Comparison of ENCODE assay signal across 11 cellular contexts in the genomic region with DNA sequence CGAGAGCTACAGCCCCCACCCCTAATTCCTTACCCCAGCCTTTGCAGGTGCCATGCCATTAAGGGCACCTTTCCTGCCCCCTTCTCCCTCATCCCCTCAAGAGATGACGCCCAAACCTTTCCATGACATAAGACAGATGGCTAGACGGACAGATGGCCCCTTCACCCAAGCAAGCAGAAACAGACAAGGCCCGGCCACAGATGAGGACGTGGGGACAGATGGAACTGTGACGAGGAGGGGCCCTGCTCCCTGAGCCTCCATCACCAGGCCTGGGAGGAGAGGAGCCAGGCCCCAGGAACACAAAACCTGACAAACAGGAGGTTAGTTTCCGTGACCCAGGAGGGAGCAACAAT. TPM values are rescaled to one million over a fixed set of nuclear protein-coding genes. Genes with fewer than 3 reads are reported as not detected.
DNase-seq lines count a peak whose midpoint lies in the region; ATAC-seq and TF ChIP-seq lines count a peak whose summit lies in the region.
"Had no signal": no experiment of that assay in that cellular context is flagged by ENCODE, and none has a peak within 500 bp of the region (broad histone marks: within the 10 kb centered on the region; RNA-seq: fewer than 3 reads in every experiment).

No MANE protein-coding gene starts in this region.

- no peak overlapping the region for H3K9ac ChIP-seq in PC-3 (ENCODE audit: low read length)
- H3K9ac ChIP-seq in muscle layer of colon (ENCODE audit: low read length) = peak overlapping the region; percentile 6
- H3K9ac ChIP-seq in GM23248 = no peak overlapping the region

- no peak for TF ChIP-seq CTCF in PC-3 (conservative IDR thresholded peaks at IDR 0.05; ENCODE audit: low read depth, low read length)
- TF ChIP-seq CTCF in tibial nerve (IDR thresholded peaks at IDR 0.05) = no peak

- H3K27me3 Mint-ChIP-seq in central memory CD8-positive, alpha-beta T cell = peaks cover 36% of the 10 kb centered on the region

- ATAC-seq in PC-3 (no peak), HG02870 (IDR thresholded peaks at IDR 0.05; ENCODE audit: unreplicated experiment) (no peak), HG03045 (IDR thresholded peaks at IDR 0.05; ENCODE audit: unreplicated experiment) (no peak)
- ATAC-seq in central memory CD8-positive, alpha-beta T cell (replicated peaks; ENCODE audit: extremely low read depth, poor library complexity, severe bottlenecking) = no peak
- ATAC-seq: stimulated activated memory B cell treated with anti-CD40 and anti-IgM and Interleukin-4, amounts not matched to agents 10 μg/mL and 1 μg/mL and 100 μg/mL, for 72 hours had no signal

- in situ Hi-C loops in GM23248 (cut with MboI) = loop anchor here (25.0 kb wide), 1 partner anchor 293 kb away; no protein-coding TSS in a partner anchor

- no TSS peak for BruUV-seq in PC-3 (replicated peaks; lab: Mats Ljungman, UMichigan)

- peak overlapping the region; percentile 60; the same call in 1 of the 2 replicates for H3K4me3 ChIP-seq in PC-3 (ENCODE audit: low read length)
- H3K4me3 ChIP-seq in muscle layer of colon (ENCODE audit: low read depth in 1 of 2, low read length in 2 of 2) = peak overlapping the region in 1 of 2 donors; percentile 26
- peak overlapping the region in 1 of 4 donors; percentile 20 for H3K4me3 ChIP-seq in tibial nerve
- H3K4me3 ChIP-seq in GM23248 = no peak overlapping the region

- H3K4me2 ChIP-seq in PC-3 (ENCODE audit: low read length) (peak overlapping the region; percentile 86), GM23248 (ENCODE audit: unreplicated experiment) (no peak overlapping the region)

- no peak overlapping the region for H3K27ac Mint-ChIP-seq in central memory CD8-positive, alpha-beta T cell (ENCODE audit: low read depth)
- H3K27ac Mint-ChIP-seq: activated naive CD4-positive, alpha-beta T cell treated with anti-CD3 and anti-CD28 coated beads for 36 hours had no signal

- H3K36me3 Mint-ChIP-seq in central memory CD8-positive, alpha-beta T cell (ENCODE audit: insufficient read depth) = peaks cover 1% of the 10 kb centered on the region
- H3K36me3 Mint-ChIP-seq: stimulated activated memory B cell treated with anti-CD40 and anti-IgM and Interleukin-4, amounts not matched to agents 10 μg/mL and 1 μg/mL and 100 μg/mL, for 72 hours had no signal

- POLR2A ChIA-PET in PC-3 (lab: Charles Lee; ENCODE audit: unreplicated experiment) = interaction anchor here (0.6 kb wide), 1 partner anchor 128 kb away, joined by 6 read pairs; no protein-coding TSS in a partner anchor

- H3K27ac ChIP-seq in PC-3 (ENCODE audit: low read length) (0 out of 2 replicates have a peak overlapping the region, but pooled peaks have one; percentile 9), muscle layer of colon (ENCODE audit: low read depth, low read length) (peak overlapping the region; percentile 93), tibial nerve (peak overlapping the region; percentile 51 to 79 (median 72)), GM23248 (no peak overlapping the region)

- H3K4me1 ChIP-seq in PC-3 (ENCODE audit: insufficient read depth, low read length) (peaks cover 28% of the 10 kb centered on the region), muscle layer of colon (ENCODE audit: insufficient read depth, low read length) (peaks cover 85% of the 10 kb centered on the region), tibial nerve (peaks cover 0 to 92% (median 43%) of the 10 kb centered on the region in 4 donors), GM23248 (ENCODE audit: insufficient read depth) (no peaks in the 10 kb centered on the region)

- no peak for TF ChIP-seq POLR2A in tibial nerve (IDR thresholded peaks at IDR 0.05)

- H2AFZ ChIP-seq in PC-3 (ENCODE audit: low read length) (peak overlapping the region; percentile 70), GM23248 (no peak overlapping the region)

- H3K27me3 ChIP-seq in PC-3 (ENCODE audit: low read length) (no peaks in the 10 kb centered on the region), muscle layer of colon (ENCODE audit: control insufficient read depth in 1 of 2, insufficient read depth in 2 of 2, low read length in 2 of 2) (no peaks in the 10 kb centered on the region), tibial nerve (no peaks in the 10 kb centered on the region), GM23248 (replicated peaks; ENCODE audit: insufficient read depth) (no peaks in the 10 kb centered on the region)

- H3K4me3 Mint-ChIP-seq in central memory CD8-positive, alpha-beta T cell = peak overlapping the region; percentile 6

- CTCF ChIA-PET in PC-3 (lab: Charles Lee) = interaction anchor here (0.8 to 1.3 kb wide), 2 partner anchors 36 to 120 kb away, joined by 5 to 15 read pairs; no protein-coding TSS in a partner anchor

- intact Hi-C loops in PC-3 (cut with micrococcal nuclease) = no loop called here

- H3K9me3 ChIP-seq in PC-3 (ENCODE audit: low read length) = no peaks in the 10 kb centered on the region
- H3K9me3 ChIP-seq in muscle layer of colon (ENCODE audit: low read length) = no peaks in the 10 kb centered on the region
- H3K9me3 ChIP-seq in tibial nerve = no peaks in the 10 kb centered on the region
- no peaks in the 10 kb centered on the region for H3K9me3 ChIP-seq in GM23248 (ENCODE audit: low read depth)
- H3K9me3 ChIP-seq: left lung had no signal

- H3K9me2 ChIP-seq in PC-3 (replicated peaks; ENCODE audit: low read length) = no peaks in the 10 kb centered on the region
- H3K9me2 ChIP-seq in GM23248 (ENCODE audit: insufficient read depth) = no peaks in the 10 kb centered on the region

- DNase-seq in PC-3 = no peak
- DNase-seq in central memory CD8-positive, alpha-beta T cell (ENCODE audit: low spot score in 2 of 2) = no peak
- no peak for DNase-seq in tibial nerve (ENCODE audit: low spot score in 2 of 2)
- DNase-seq in GM23248 = no peak
- DNase-seq: EL had no signal

- H4K20me1 ChIP-seq in PC-3 (ENCODE audit: low read length) = no peaks in the 10 kb centered on the region
- H4K20me1 ChIP-seq in GM23248 (ENCODE audit: insufficient read depth) = no peaks in the 10 kb centered on the region

- 60 to 64% methylated on average over 7 of the region's 7 CpGs for WGBS in tibial nerve, 2 donors
- WGBS in GM23248 (ENCODE audit: low coverage in 1 of 2, low lambda C conversion rate in 2 of 2, missing lambda C conversion rate in 2 of 2), 2 experiments = 89 to 99% methylated on average over 7 of the region's 7 CpGs

- H3F3A ChIP-seq in PC-3 (ENCODE audit: low read length, unreplicated experiment) = no peaks in the 10 kb centered on the region
- H3F3A ChIP-seq in GM23248 (ENCODE audit: insufficient read depth) = no peaks in the 10 kb centered on the region

- H3K79me2 ChIP-seq in PC-3 (ENCODE audit: low read length) (no peaks in the 10 kb centered on the region), GM23248 (ENCODE audit: insufficient read depth) (no peaks in the 10 kb centered on the region)

- H3K9me3 Mint-ChIP-seq in central memory CD8-positive, alpha-beta T cell = no peaks in the 10 kb centered on the region
- H3K9me3 Mint-ChIP-seq: activated naive CD4-positive, alpha-beta T cell treated with anti-CD3 and anti-CD28 coated beads for 36 hours; stimulated activated memory B cell treated with anti-CD40 and anti-IgM and Interleukin-4, amounts not matched to agents 10 μg/mL and 1 μg/mL and 100 μg/mL, for 72 hours had no signal

- no peak for TF ChIP-seq EP300 in tibial nerve (IDR thresholded peaks at IDR 0.05)

- H3K4me1 Mint-ChIP-seq in central memory CD8-positive, alpha-beta T cell = peaks cover 7% of the 10 kb centered on the region

- H3K36me3 ChIP-seq in PC-3 (ENCODE audit: low read depth, low read length) (no peaks in the 10 kb centered on the region), muscle layer of colon (ENCODE audit: insufficient read depth, low read length) (no peaks in the 10 kb centered on the region), tibial nerve (peaks cover 0 to 17% (median 0%) of the 10 kb centered on the region in 3 donors), GM23248 (ENCODE audit: low read depth) (no peaks in the 10 kb centered on the region; the same call in 1 of the 2 replicates)
- H3K36me3 ChIP-seq: left lung had no signal

RNA-seq across cellular contexts. Expression of gene PEF1, which starts 24.7 kb away (rescaled TPM):
- total RNA-seq in PC-3 (2014; rRNA removed) (88.4 and 91.6 TPM in 2 replicates), tibial nerve (100 to 1,000 TPM in 1 of 4 donors, 10 to 100 TPM in 3; 62.5 to 108 (median 89.7) TPM)
- 97.5 and 131 TPM in 2 replicates for total RNA-seq in GM23248 (2014; rRNA removed; shearing (Covaris generic))
- polyA plus RNA-seq in GM23248 (2016; fragmentation: Nextera tagmentation; extraction: Ambion mirVana) = 71.3 and 77.8 TPM in 2 replicates

RNA-seq across cellular contexts. Expression of gene COL16A1, which starts 34.4 kb away (rescaled TPM):
- 1.7 and 5.0 TPM in 2 replicates for total RNA-seq in PC-3 (2014; rRNA removed)
- 100 to 1,000 TPM; 147 to 311 (median 212) TPM for total RNA-seq in tibial nerve
- total RNA-seq in GM23248 (2014; rRNA removed; shearing (Covaris generic)) = 234 and 247 TPM in 2 replicates
- 67.3 and 68.7 TPM in 2 replicates for polyA plus RNA-seq in GM23248 (2016; fragmentation: Nextera tagmentation; extraction: Ambion mirVana)

RNA-seq across cellular contexts. Expression of gene HCRTR1, which starts 51.9 kb away (rescaled TPM):
- not detected in 2 replicates for total RNA-seq in PC-3 (2014; rRNA removed)
- 1 to 10 TPM in 1 of 4 donors, under 1 TPM in 1, not detected in 2; 0.21 to 2.5 TPM for total RNA-seq in tibial nerve
- not detected in 2 replicates for total RNA-seq in GM23248 (2014; rRNA removed; shearing (Covaris generic))
- polyA plus RNA-seq in GM23248 (2016; fragmentation: Nextera tagmentation; extraction: Ambion mirVana) = not detected in 2 replicates
- total RNA-seq: activated naive CD4-positive, alpha-beta T cell treated with anti-CD3 and anti-CD28 coated beads for 36 hours; left lung had no signal

Comparison
In these comparisons a context has a peak if more than half of its experiments do, and no peak if none do; other contexts are left out.
1. RNA of gene COL16A1, which starts 34.4 kb away (total RNA-seq): 234 to 247 TPM in GM23248 and 147 to 311 TPM in tibial nerve; 1.7 to 5.0 TPM in PC-3; every median in the first group is over 10 times any median in the second.